In genomic region chr4:26636458-26636857, GRCh38 we compare ENCODE assay signal across 29 cellular contexts.
"Had no signal": no experiment of that assay in that cellular context is flagged by ENCODE, and none has a peak within 500 bp of the region (broad histone marks: within the 10 kb centered on the region; RNA-seq: fewer than 3 reads in every experiment).

No MANE protein-coding gene starts in this region.

- H3K4me1 ChIP-seq: gastrocnemius medialis, heart left ventricle had no signal

- FAIRE-seq: astrocyte, bronchial epithelial cell had no signal

- H3K4me3 ChIP-seq: gastrocnemius medialis, heart left ventricle had no signal

- H3K9me3 ChIP-seq: gastrocnemius medialis, heart left ventricle had no signal

- DNase-seq: activated CD4-positive, alpha-beta memory T cell treated with anti-CD3 and anti-CD28 coated beads, Interleukin-2, amount 10 ng/mL, durations not matched to agents 7 days and 5 days; activated CD4-positive, alpha-beta T cell treated with anti-CD3 and anti-CD28 coated beads for 36 hours; activated CD4-positive, alpha-beta T cell treated with anti-CD3 and anti-CD28 coated beads, Interleukin-2, amount 10 ng/mL, durations not matched to agents 24 days and 14 days; activated CD4-positive, alpha-beta T cell treated with anti-CD3 and anti-CD28 coated beads, Interleukin-2, amount 50 U/mL, for 4 hours; activated CD4-positive, CD25-positive, alpha-beta regulatory T cell; activated CD4-positive, CD25-positive, alpha-beta regulatory T cell treated with anti-CD3 and anti-CD28 coated beads, Interleukin-2, amount 50 U/mL, for 72 hours; activated CD8-positive, alpha-beta memory T cell treated with anti-CD3 and anti-CD28 coated beads for 24 hours; activated effector memory CD4-positive, alpha-beta T cell treated with Interleukin-2 at 50 U/mL for 16 hours; activated gamma-delta T cell treated with Interleukin-2 at 50 U/mL for 16 hours; activated naive CD4-positive, alpha-beta T cell treated with anti-CD3 and anti-CD28 coated beads, Interleukin-2, amount 50 U/mL, for 16 hours; activated naive CD4-positive, alpha-beta T cell treated with Interleukin-2 at 50 U/mL for 16 hours; activated T-cell treated with anti-CD3 and anti-CD28 coated beads, Interleukin-2, amount 50 U/mL, for 4 hours; amniotic stem cell; anterior cingulate cortex; brain microvascular endothelial cell; cortex of kidney; dermis blood vessel endothelial cell; effector CD8-positive, alpha-beta T cell; foreskin fibroblast; gastrocnemius medialis; glutamatergic neuron; heart left ventricle; T-helper 1 cell; T-helper 17 cell; T1000 had no signal

- ATAC-seq: activated CD4-positive, alpha-beta T cell treated with anti-CD3 and anti-CD28 coated beads for 36 hours; activated T-cell treated with anti-CD3 and anti-CD28 coated beads, Interleukin-2, amount 50 U/mL, for 4 hours; activated T-helper 17 cell treated with anti-CD3 and anti-CD28 coated beads, Interleukin-2, amount 50 U/mL, for 72 hours; esophagus mucosa; gastrocnemius medialis; heart left ventricle; T-helper 17 cell had no signal

- H3K36me3 ChIP-seq: brain microvascular endothelial cell had no signal

- H3K27ac ChIP-seq: brain microvascular endothelial cell, gastrocnemius medialis, heart left ventricle had no signal

- H3K27me3 ChIP-seq: brain microvascular endothelial cell, gastrocnemius medialis, heart left ventricle had no signal
